8 cellular contexts compared by ENCODE assay signal in genomic region chr20:51541189-51542032, GRCh38.
DNase-seq lines count a peak whose midpoint lies in the region; ATAC-seq and TF ChIP-seq lines count a peak whose summit lies in the region.

No MANE protein-coding gene starts in this region.

- no peak for TF ChIP-seq CTCF in SU-DHL-6 (IDR thresholded peaks at IDR 0.05; ENCODE audit: insufficient read depth, low read length, poor library complexity, severe bottlenecking)

- peak; percentile 40 for DNase-seq in activated naive CD8-positive, alpha-beta T cell treated with anti-CD3 and anti-CD28 coated beads, Interleukin-2, amount 50 U/mL, for 16 hours (ENCODE audit: low read depth, low spot score)
- peak; percentile 69 for DNase-seq in stimulated activated CD4-positive, alpha-beta T cell treated with anti-CD3 and anti-CD28 coated beads, Interleukin-12 subunit alpha, Interleukin-12 subunit beta, amount 100 ng/mL, for 4 hours
- DNase-seq in 8988T (no peak), D341Med (ENCODE audit: low spot score) (no peak)

- H2AFZ ChIP-seq in SU-DHL-6 (ENCODE audit: low read depth, low read length, severe bottlenecking) = no peak overlapping the region

- peak overlapping the region; percentile 78 for H3K4me2 ChIP-seq in SU-DHL-6 (ENCODE audit: low read depth, low read length, poor library complexity, severe bottlenecking)

- H3K36me3 ChIP-seq in SU-DHL-6 (ENCODE audit: low read length) (no peaks in the 10 kb centered on the region), iPS-15b (ENCODE audit: control insufficient read depth, insufficient read depth, low read length) (no peaks in the 10 kb centered on the region)

- no peaks in the 10 kb centered on the region for H3K9me2 ChIP-seq in SU-DHL-6 (replicated peaks; ENCODE audit: insufficient read depth, low read length)

- H3K9ac ChIP-seq in SU-DHL-6 (ENCODE audit: low read length) = peak overlapping the region; percentile 69
- H3K9ac ChIP-seq in iPS-15b (ENCODE audit: low read depth, low read length) = no peak overlapping the region

- H3K79me2 ChIP-seq in SU-DHL-6 (ENCODE audit: insufficient read depth, low read length) = peaks cover 41% of the 10 kb centered on the region; the same call in 1 of the 2 replicates

- H3F3A ChIP-seq in SU-DHL-6 (ENCODE audit: insufficient read depth) = 0 out of 2 replicates have a peak, but pooled peaks cover 5% of the 10 kb centered on the region

- H3K4me1 ChIP-seq in iPS-15b (ENCODE audit: control insufficient read depth, insufficient read depth, low read length) = no peaks in the 10 kb centered on the region

- peak overlapping the region; percentile 56 for H3K4me3 ChIP-seq in SU-DHL-6 (ENCODE audit: insufficient read depth, low read length, poor library complexity, severe bottlenecking)
- H3K4me3 ChIP-seq in iPS-15b (ENCODE audit: low read depth, low read length) = peak overlapping the region; percentile 38

- H3K27ac ChIP-seq in SU-DHL-6 (ENCODE audit: low read depth, low read length) = peak overlapping the region; percentile 78

- H3K9me3 ChIP-seq in SU-DHL-6 (ENCODE audit: insufficient read depth, low read length) = no peaks in the 10 kb centered on the region
- H3K9me3 ChIP-seq in iPS-15b (ENCODE audit: control insufficient read depth, insufficient read depth, low read length) = no peaks in the 10 kb centered on the region

- ATAC-seq in GM18870 (IDR thresholded peaks at IDR 0.05; ENCODE audit: unreplicated experiment) (peak; percentile 46), HG03354 (IDR thresholded peaks at IDR 0.05; ENCODE audit: poor library complexity, severe bottlenecking, unreplicated experiment) (peak; percentile 59)

- H3K27me3 ChIP-seq in SU-DHL-6 (ENCODE audit: low read length) (no peaks in the 10 kb centered on the region), iPS-15b (ENCODE audit: control insufficient read depth, insufficient read depth, low read length) (peaks cover 35% of the 10 kb centered on the region)

- no peaks in the 10 kb centered on the region for H4K20me1 ChIP-seq in SU-DHL-6 (ENCODE audit: low read depth, low read length)

Comparison
In these comparisons a context has a peak if more than half of its experiments do, and no peak if none do; other contexts are left out.
1. DNase-seq: peak in activated naive CD8-positive, alpha-beta T cell treated with anti-CD3 and anti-CD28 coated beads, Interleukin-2, amount 50 U/mL, for 16 hours (single experiment) and stimulated activated CD4-positive, alpha-beta T cell treated with anti-CD3 and anti-CD28 coated beads, Interleukin-12 subunit alpha, Interleukin-12 subunit beta, amount 100 ng/mL, for 4 hours (single experiment); none in 8988T (single experiment) and D341Med (single experiment).